Comparison of ENCODE assay signal across 8 cellular contexts in genomic region chr3:97882975-97883598, GRCh38.
DNase-seq lines count a peak whose midpoint lies in the region; ATAC-seq and TF ChIP-seq lines count a peak whose summit lies in the region.

No MANE protein-coding gene starts in this region.

- H3K36me3 ChIP-seq in heart left ventricle (peaks cover 0 to 60% (median 45%) of the 10 kb centered on the region in 9 donors), RWPE2 (ENCODE audit: low read depth) (peaks cover 24% of the 10 kb centered on the region), upper lobe of left lung (peaks cover 0 to 26% (median 3%) of the 10 kb centered on the region in 4 donors)

- H3K4me1 ChIP-seq in heart left ventricle (peaks cover 0 to 42% (median 26%) of the 10 kb centered on the region in 12 donors), RWPE2 (ENCODE audit: insufficient read depth, poor library complexity, severe bottlenecking) (peaks cover 16% of the 10 kb centered on the region), upper lobe of left lung (peaks cover 11 to 21% (median 14%) of the 10 kb centered on the region in 4 donors)

- H3K4me3 ChIP-seq in heart left ventricle (no peak overlapping the region), RWPE2 (ENCODE audit: severe bottlenecking) (no peak overlapping the region), upper lobe of left lung (no peak overlapping the region)

- TF ChIP-seq POLR2A in heart left ventricle (IDR thresholded peaks at IDR 0.05) (no peak), upper lobe of left lung (IDR thresholded peaks at IDR 0.05) (no peak)

- no peaks in the 10 kb centered on the region for H3K27me3 ChIP-seq in heart left ventricle
- H3K27me3 ChIP-seq in RWPE2 (ENCODE audit: insufficient read depth, poor library complexity, severe bottlenecking) = no peaks in the 10 kb centered on the region
- no peaks in the 10 kb centered on the region for H3K27me3 ChIP-seq in upper lobe of left lung

- peak overlapping the region in 10 of 12 donors; percentile 23 to 67 (median 52) for H3K27ac ChIP-seq in heart left ventricle
- H3K27ac ChIP-seq in RWPE2 (ENCODE audit: poor library complexity, severe bottlenecking) = peak overlapping the region; percentile 43
- H3K27ac ChIP-seq in upper lobe of left lung = peak overlapping the region; percentile 32 to 73 (median 60)

- WGBS in heart left ventricle, 4 donors = 68 to 77% (median 70%) methylated on average over 5 of the region's 5 CpGs
- WGBS in upper lobe of left lung, 2 donors = 36 to 42% methylated on average over 5 of the region's 5 CpGs

- TF ChIP-seq EP300 in upper lobe of left lung (IDR thresholded peaks at IDR 0.05) = peak in 2 of 4 donors; percentile 33 to 45

- ATAC-seq in heart left ventricle (peak in 2 of 4 donors; percentile 27 to 33), RWPE2 (ENCODE audit: low read depth) (peak; percentile 87), upper lobe of left lung (ENCODE audit: low FRiP score in 2 of 2) (peak; percentile 38 to 85), HG03457 (IDR thresholded peaks at IDR 0.05; ENCODE audit: unreplicated experiment) (no peak)

- intact Hi-C loops in heart left ventricle (cut with DNase I) (no loop called here), cardiac septum (cut with DNase I) (no loop called here)

- DNase-seq in heart left ventricle = no peak
- DNase-seq in cardiac septum (ENCODE audit: low spot score) = no peak
- DNase-seq in RWPE2 (ENCODE audit: low spot score) = no peak
- DNase-seq in fibroblast of the conjunctiva (ENCODE audit: low read depth) = peak; percentile 32
- peak in 1 of 2 donors; percentile 79 for DNase-seq in upper lobe of left lung
- DNase-seq in NCI-H446 (lab: John Stamatoyannopoulos, UW) = no peak
- DNase-seq in D341Med (ENCODE audit: low spot score) = no peak

- TF ChIP-seq CTCF in heart left ventricle (IDR thresholded peaks at IDR 0.05) (no peak), RWPE2 (IDR thresholded peaks at IDR 0.05; ENCODE audit: poor library complexity, severe bottlenecking) (no peak), upper lobe of left lung (IDR thresholded peaks at IDR 0.05) (no peak)

- H3K9me3 ChIP-seq in heart left ventricle (no peaks in the 10 kb centered on the region), RWPE2 (ENCODE audit: severe bottlenecking) (no peaks in the 10 kb centered on the region), upper lobe of left lung (no peaks in the 10 kb centered on the region)
